Comparison of ENCODE assay signal across 19 cellular contexts in the genomic region with DNA sequence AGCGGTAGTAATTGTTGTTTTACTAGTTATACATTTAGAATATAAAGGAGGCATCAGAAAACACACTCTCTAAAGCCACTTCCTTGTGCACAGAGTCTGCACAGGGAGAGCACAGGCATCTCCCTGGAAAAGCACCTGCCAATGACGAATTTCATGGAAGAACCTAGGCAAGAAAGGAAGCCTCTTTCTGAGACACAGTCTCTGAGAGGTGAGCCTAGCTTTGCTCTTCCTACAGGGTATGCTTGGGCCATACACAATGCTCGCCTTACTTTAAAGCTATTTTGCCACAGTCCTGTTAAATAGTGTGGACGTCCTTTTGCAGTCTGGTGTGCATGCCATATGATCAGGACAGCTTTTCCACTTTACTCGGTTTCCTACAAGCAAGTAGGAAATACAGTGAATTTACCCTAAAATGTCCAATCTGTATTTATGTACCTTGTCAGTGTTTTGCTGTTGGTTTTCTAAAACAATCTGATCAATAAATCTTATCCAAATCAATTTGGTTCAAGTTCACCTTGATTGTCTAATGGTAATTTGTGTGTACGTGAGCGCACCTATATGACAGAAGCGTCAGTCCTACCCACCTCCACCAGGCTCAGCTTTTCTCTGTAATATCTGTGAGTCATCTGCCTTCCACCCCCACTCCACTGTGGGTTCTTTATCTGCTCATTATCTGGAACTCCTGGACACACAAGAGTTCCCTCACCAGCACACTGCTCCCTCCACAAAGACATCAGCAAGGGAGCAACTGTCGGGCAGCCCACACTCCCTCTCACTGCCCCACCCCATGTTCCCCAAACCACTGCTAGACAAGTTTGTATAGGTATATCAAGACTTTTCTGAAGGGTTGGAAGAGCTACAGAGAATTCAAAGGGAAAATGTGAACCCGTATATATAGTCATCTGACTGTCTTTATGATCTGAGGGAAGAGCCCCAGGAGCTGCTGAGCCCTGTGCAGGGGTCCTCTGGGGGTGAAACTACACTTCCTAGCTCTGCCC.
DNase-seq lines count a peak whose midpoint lies in the region; ATAC-seq and TF ChIP-seq lines count a peak whose summit lies in the region.
"Had no signal": no experiment of that assay in that cellular context is flagged by ENCODE, and none has a peak within 500 bp of the region (broad histone marks: within the 10 kb centered on the region; RNA-seq: fewer than 3 reads in every experiment).

No MANE protein-coding gene starts in this region.

- H3K27me3 ChIP-seq in brain microvascular endothelial cell (replicated peaks): no peaks in the 10 kb centered on the region
- no peaks in the 10 kb centered on the region for H3K27me3 ChIP-seq in neural progenitor cell
- H3K27me3 ChIP-seq in heart right ventricle: no peaks in the 10 kb centered on the region
- H3K27me3 ChIP-seq: SJSA1, spleen, uterus had no signal

- peaks cover 40% of the 10 kb centered on the region for H3F3A ChIP-seq in neural progenitor cell (ENCODE audit: low read depth)

- no peak for TF ChIP-seq CTCF in brain microvascular endothelial cell (IDR thresholded peaks at IDR 0.05; ENCODE audit: low read depth, low read length, missing control alignments)
- TF ChIP-seq CTCF in neural progenitor cell (IDR thresholded peaks at IDR 0.05): no peak
- TF ChIP-seq CTCF in heart right ventricle (IDR thresholded peaks at IDR 0.05): no peak
- TF ChIP-seq CTCF in CD14-positive monocyte (IDR thresholded peaks at IDR 0.05): no peak

- H3K79me2 ChIP-seq in neural progenitor cell (ENCODE audit: low read depth): no peaks in the 10 kb centered on the region

- H3K36me3 Mint-ChIP-seq in neural progenitor cell (peaks cover 38% of the 10 kb centered on the region), CD14-positive monocyte (peaks cover 72 to 80% of the 10 kb centered on the region in 2 donors)

- H3K9me3 Mint-ChIP-seq in neural progenitor cell (no peaks in the 10 kb centered on the region), CD14-positive monocyte (no peaks in the 10 kb centered on the region)
- H3K9me3 Mint-ChIP-seq: activated CD4-positive, alpha-beta memory T cell treated with anti-CD3 and anti-CD28 coated beads, Interleukin-2, amount 10 ng/mL, durations not matched to agents 7 days and 5 days; activated T-helper 2 cell treated with anti-CD3 and anti-CD28 coated beads, Interferon-gamma antibody, Interleukin-2, Interleukin-4, amounts not matched to agents 10 μg/mL and 5 μg/mL and 100 μg/mL, durations not matched to agents 14 hours and 24 hours and 36 hours had no signal

- no peaks in the 10 kb centered on the region for H4K20me1 ChIP-seq in neural progenitor cell (ENCODE audit: low read depth)

- H3K4me3 ChIP-seq in brain microvascular endothelial cell (ENCODE audit: low read depth, low read length): no peak overlapping the region
- no peak overlapping the region for H3K4me3 ChIP-seq in neural progenitor cell
- no peak overlapping the region for H3K4me3 ChIP-seq in heart right ventricle
- H3K4me3 ChIP-seq: SJSA1, spleen, uterus had no signal

- H3K4me3 Mint-ChIP-seq in neural progenitor cell (no peak overlapping the region), CD14-positive monocyte (no peak overlapping the region)
- H3K4me3 Mint-ChIP-seq: activated CD4-positive, alpha-beta memory T cell treated with anti-CD3 and anti-CD28 coated beads, Interleukin-2, amount 10 ng/mL, durations not matched to agents 7 days and 5 days had no signal

- no peak overlapping the region for H3K4me2 ChIP-seq in neural progenitor cell

- 94 to 96% methylated on average over 10 of the region's 10 CpGs for WGBS in heart right ventricle, 2 donors

- H2AFZ ChIP-seq in neural progenitor cell (replicated peaks): no peak overlapping the region

- H3K36me3 ChIP-seq in brain microvascular endothelial cell (replicated peaks) (peaks cover 21% of the 10 kb centered on the region), neural progenitor cell (no peaks in the 10 kb centered on the region), heart right ventricle (peaks cover 0 to 91% (median 23%) of the 10 kb centered on the region in 9 donors)
- H3K36me3 ChIP-seq: uterus had no signal

- no peak overlapping the region for H3K9ac ChIP-seq in neural progenitor cell

- H3K9me3 ChIP-seq in neural progenitor cell (ENCODE audit: low read depth) (no peaks in the 10 kb centered on the region), heart right ventricle (no peaks in the 10 kb centered on the region)
- H3K9me3 ChIP-seq: SJSA1, spleen, uterus had no signal

- DNase-seq in COLO829 (ENCODE audit: low spot score) (peak; percentile 84), M059J (ENCODE audit: low read depth) (peak; percentile 67), brain microvascular endothelial cell (peak; percentile 70), neural progenitor cell (ENCODE audit: low spot score) (no peak), heart right ventricle (no peak), NCI-H774 (lab: John Stamatoyannopoulos, UW) (no peak), cerebellum (ENCODE audit: low spot score) (no peak), CD14-positive monocyte (ENCODE audit: low spot score) (no peak)
- DNase-seq: activated CD4-positive, alpha-beta memory T cell treated with anti-CD3 and anti-CD28 coated beads, Interleukin-2, amount 10 ng/mL, durations not matched to agents 7 days and 5 days; aorta; hippocampal formation; KG1; NCI-H1436 treated with DMSO at 0.1 percent for 48 hours; NCI-H446; spleen; stimulated activated naive CD4-positive, alpha-beta T cell; uterus had no signal

- H3K27me3 Mint-ChIP-seq in neural progenitor cell (ENCODE audit: insufficient read depth, low read depth) (peaks cover 3% of the 10 kb centered on the region), CD14-positive monocyte (ENCODE audit: low read depth in 3 of 3) (peaks cover 0 to 4% (median 0%) of the 10 kb centered on the region in 3 donors)
- H3K27me3 Mint-ChIP-seq: activated CD4-positive, alpha-beta memory T cell treated with anti-CD3 and anti-CD28 coated beads, Interleukin-2, amount 10 ng/mL, durations not matched to agents 7 days and 5 days had no signal

- no peak overlapping the region for H3K27ac ChIP-seq in brain microvascular endothelial cell
- H3K27ac ChIP-seq in neural progenitor cell: peak overlapping the region; percentile 80
- no peak overlapping the region for H3K27ac ChIP-seq in heart right ventricle
- H3K27ac ChIP-seq: SJSA1, spleen, uterus had no signal

- no peak for ATAC-seq in heart right ventricle

- intact Hi-C loops in heart right ventricle (cut with DNase I) (no loop called here), CD14-positive monocyte (cut with micrococcal nuclease) (no loop called here)

- H3K27ac Mint-ChIP-seq in neural progenitor cell (peak overlapping the region; percentile 33), CD14-positive monocyte (no peak overlapping the region)
- H3K27ac Mint-ChIP-seq: activated CD4-positive, alpha-beta memory T cell treated with anti-CD3 and anti-CD28 coated beads, Interleukin-2, amount 10 ng/mL, durations not matched to agents 7 days and 5 days; activated T-helper 2 cell treated with anti-CD3 and anti-CD28 coated beads, Interferon-gamma antibody, Interleukin-2, Interleukin-4, amounts not matched to agents 10 μg/mL and 5 μg/mL and 100 μg/mL, durations not matched to agents 14 hours and 24 hours and 36 hours had no signal

- in situ Hi-C loops in brain microvascular endothelial cell (cut with HindIII; ENCODE audit: low pct_ligation_motif_present, low sequenced_read_pairs): no loop called here

- H3K4me1 ChIP-seq in neural progenitor cell (peaks cover 46% of the 10 kb centered on the region), heart right ventricle (peaks cover 0 to 2% (median 0%) of the 10 kb centered on the region in 9 donors)
- H3K4me1 ChIP-seq: SJSA1, uterus had no signal

- H3K4me1 Mint-ChIP-seq in neural progenitor cell (peaks cover 19% of the 10 kb centered on the region), CD14-positive monocyte (no peaks in the 10 kb centered on the region)

Comparison
In these comparisons a context has a peak if more than half of its experiments do, and no peak if none do; other contexts are left out.
1. DNase-seq: peak in COLO829 (single experiment), M059J (single experiment) and brain microvascular endothelial cell (single experiment); none in neural progenitor cell (single experiment), heart right ventricle (0 of 2), NCI-H774 (single experiment), cerebellum (single experiment) and CD14-positive monocyte (single experiment).